Comparison of ENCODE assay signal across 16 cellular contexts in genomic region chr17:81043319-81043724, GRCh38. TPM values are rescaled to one million over a fixed set of nuclear protein-coding genes. Genes with fewer than 3 reads are reported as not detected.
DNase-seq lines count a peak whose midpoint lies in the region; ATAC-seq, FAIRE-seq and TF ChIP-seq lines count a peak whose summit lies in the region.
"Had no signal": no experiment of that assay in that cellular context is flagged by ENCODE, and none has a peak within 500 bp of the region (broad histone marks: within the 10 kb centered on the region; RNA-seq: fewer than 3 reads in every experiment).

No MANE protein-coding gene starts in this region.

- H4K20me1 ChIP-seq in H1 (replicated peaks in 1 of 2; ENCODE audit: control insufficient read depth in 1 of 2, insufficient read depth in 2 of 2, low read length in 2 of 2): peaks cover 2 to 24% of the 10 kb centered on the region in 2 experiments

- no peaks in the 10 kb centered on the region for H3K27me3 ChIP-seq in NT2/D1 (ENCODE audit: insufficient read depth, insufficient read length)
- no peaks in the 10 kb centered on the region for H3K27me3 ChIP-seq in H1 (replicated peaks in 1 of 4; ENCODE audit: control insufficient read depth in 3 of 4, extremely low read depth in 1 of 4, insufficient read depth in 3 of 4, low read length in 3 of 4)
- H3K27me3 ChIP-seq in mesenchymal stem cell (ENCODE audit: control insufficient read depth in 1 of 2, insufficient read depth in 1 of 2, low read length in 2 of 2): no peaks in the 10 kb centered on the region
- no peaks in the 10 kb centered on the region for H3K27me3 ChIP-seq in suprapubic skin
- H3K27me3 ChIP-seq: BE2C, colonic mucosa had no signal

- FAIRE-seq in H1 (lab: Jason Lieb, UNC): no peak

- TF ChIP-seq CTCF in H1 (IDR thresholded peaks at IDR 0.05; ENCODE audit: control extremely low read depth in 1 of 3, insufficient read depth in 1 of 3, low read depth in 1 of 3, low read length in 3 of 3) (no peak), suprapubic skin (IDR thresholded peaks at IDR 0.05) (no peak)

- peak overlapping the region; percentile 70 for H3K9ac ChIP-seq in NT2/D1 (ENCODE audit: insufficient read length, low read depth)
- no peak overlapping the region; a peak in 1 of 7 replicates for H3K9ac ChIP-seq in H1 (replicated peaks in 1 of 4; ENCODE audit: extremely low read depth in 1 of 4, low read depth in 3 of 4, low read length in 3 of 4)
- no peak overlapping the region for H3K9ac ChIP-seq in mesenchymal stem cell (ENCODE audit: low read length)

- CTCF ChIA-PET in H1 (lab: Charles Lee; ENCODE audit: partially characterized antibody): interaction anchor here (0.9 to 15.3 kb wide), 6 partner anchors 18 to 147 kb away, joined by 3 to 103 read pairs (median 8); no protein-coding TSS in a partner anchor

- H3K56ac ChIP-seq in H1 (replicated peaks; ENCODE audit: insufficient read length, low read depth, low read length): no peak overlapping the region

- H2BK120ac ChIP-seq in H1 (replicated peaks; ENCODE audit: low read depth, low read length) (no peak overlapping the region), mesenchymal stem cell (ENCODE audit: low read depth, low read length) (peak overlapping the region; percentile 9)

- DNase-seq in NT2/D1 (ENCODE audit: low read depth, low spot score) (no peak), H1 (ENCODE audit: low read depth in 1 of 2, low spot score in 2 of 2) (no peak), mesenchymal stem cell (no peak), suprapubic skin (ENCODE audit: low spot score in 2 of 2) (no peak), NCI-H774 (lab: John Stamatoyannopoulos, UW) (no peak), AG08396 (ENCODE audit: low spot score) (no peak)
- DNase-seq in effector CD8-positive, alpha-beta T cell (lab: John Stamatoyannopoulos, UW): no peak
- DNase-seq: activated CD4-positive, alpha-beta T cell treated with anti-CD3 and anti-CD28 coated beads for 48 hours; colonic mucosa; DMS79 treated with DMSO at 0.1 percent for 48 hours; immature natural killer cell; naive thymus-derived CD4-positive, alpha-beta T cell; NCI-H1092; T-helper 17 cell had no signal

- H2BK20ac ChIP-seq in H1 (ENCODE audit: low read length): no peak overlapping the region

- H3K23ac ChIP-seq in H1 (ENCODE audit: insufficient read length) (no peak overlapping the region), mesenchymal stem cell (ENCODE audit: low read length in 2 of 2) (no peak overlapping the region)

- TF ChIP-seq RAD21 in H1 (IDR thresholded peaks at IDR 0.05 in 1 of 2, conservative IDR thresholded peaks at IDR 0.05 in 1 of 2; ENCODE audit: low read depth in 2 of 2, low read length in 2 of 2): no peak

- H3K36me3 ChIP-seq in NT2/D1 (ENCODE audit: insufficient read depth, insufficient read length, low read length): peaks cover 46% of the 10 kb centered on the region
- H3K36me3 ChIP-seq in H1 (ENCODE audit: control insufficient read depth in 2 of 4, insufficient read depth in 4 of 4, low read length in 3 of 4): no peaks in the 10 kb centered on the region
- H3K36me3 ChIP-seq in mesenchymal stem cell (ENCODE audit: control insufficient read depth in 1 of 2, insufficient read depth in 2 of 2, low read depth in 1 of 2, low read length in 2 of 2): peaks cover 0 to 35% of the 10 kb centered on the region in 2 experiments
- no peaks in the 10 kb centered on the region for H3K36me3 ChIP-seq in suprapubic skin
- H3K36me3 ChIP-seq: colonic mucosa had no signal

- no peak for ATAC-seq in GM18498 (IDR thresholded peaks at IDR 0.05; ENCODE audit: unreplicated experiment)
- ATAC-seq: naive thymus-derived CD4-positive, alpha-beta T cell; T-helper 17 cell had no signal

- H4K91ac ChIP-seq in H1 (replicated peaks; ENCODE audit: insufficient read length, low read length): no peak overlapping the region
- H4K91ac ChIP-seq in mesenchymal stem cell (ENCODE audit: low read length): peak overlapping the region; percentile 44

- H4K8ac ChIP-seq in H1 (ENCODE audit: extremely low read depth, insufficient read depth, low read length) (no peak overlapping the region; the same call in 1 of the 2 replicates), mesenchymal stem cell (ENCODE audit: low read length) (peak overlapping the region; percentile 50)

- WGBS in H1 (ENCODE audit: extremely low coverage in 1 of 2, insufficient coverage in 1 of 2, insufficient read length in 1 of 2, insufficient replicate concordance in 2 of 2, low coverage in 1 of 2, low lambda C conversion rate in 2 of 2, missing lambda C conversion rate in 1 of 2), 2 experiments: 91% methylated on average over 19 of the region's 19 CpGs; no CpG with 5 or more reads in 1 of the 2 experiments
- 93% methylated on average over 19 of the region's 19 CpGs for WGBS in mesenchymal stem cell
- WGBS in suprapubic skin: 51% methylated on average over 5 of the region's 19 CpGs

- H2AFZ ChIP-seq in H1 (ENCODE audit: low read length) (no peak overlapping the region), mesenchymal stem cell (ENCODE audit: low read depth, low read length) (no peak overlapping the region)

- H3K4ac ChIP-seq in H1 (replicated peaks; ENCODE audit: insufficient read length, low read depth, low read length): no peak overlapping the region
- no peak overlapping the region for H3K4ac ChIP-seq in mesenchymal stem cell (ENCODE audit: low read depth in 1 of 2, low read length in 2 of 2)

- H2BK5ac ChIP-seq in H1 (ENCODE audit: low read depth, low read length) (no peak overlapping the region), mesenchymal stem cell (ENCODE audit: low read depth, low read length, poor library complexity, severe bottlenecking) (peak overlapping the region; percentile 19)

- H3K79me2 ChIP-seq in H1 (ENCODE audit: control insufficient read depth in 1 of 2, insufficient read depth in 2 of 2, low read length in 2 of 2): peaks cover 0 to 34% of the 10 kb centered on the region in 2 experiments; a peak in 2 of 4 replicates

- TF ChIP-seq POLR2A in H1 (IDR thresholded peaks at IDR 0.05; ENCODE audit: control extremely low read depth in 1 of 2, low read depth in 2 of 2, low read length in 2 of 2) (no peak), suprapubic skin (IDR thresholded peaks at IDR 0.05) (no peak)

- 0 out of 2 replicates have a peak overlapping the region, but pooled peaks have one; percentile 6 for H3K18ac ChIP-seq in H1 (ENCODE audit: extremely low read depth, low read length)
- H3K18ac ChIP-seq in mesenchymal stem cell (ENCODE audit: low read depth in 1 of 2, low read length in 2 of 2): peak overlapping the region; percentile 24 to 68

- no peak overlapping the region for H2BK12ac ChIP-seq in H1 (ENCODE audit: low read depth, low read length)
- H2BK12ac ChIP-seq in mesenchymal stem cell (ENCODE audit: low read length in 2 of 2): no peak overlapping the region

- TF ChIP-seq EP300 in H1 (IDR thresholded peaks at IDR 0.05; ENCODE audit: borderline replicate concordance in 1 of 2, low read depth in 2 of 2, low read length in 2 of 2) (no peak), suprapubic skin (IDR thresholded peaks at IDR 0.05) (no peak)

- H3K27ac ChIP-seq in H1 (ENCODE audit: low read depth, low read length) (no peak overlapping the region), mesenchymal stem cell (ENCODE audit: low read length, poor library complexity, severe bottlenecking) (peak overlapping the region; percentile 94), suprapubic skin (peak overlapping the region; percentile 66)
- H3K27ac ChIP-seq: colonic mucosa had no signal

- no peak overlapping the region for H2BK15ac ChIP-seq in H1 (ENCODE audit: low read length)
- H2BK15ac ChIP-seq in mesenchymal stem cell (ENCODE audit: low read depth, poor library complexity, severe bottlenecking): no peak overlapping the region

- H3K9me3 ChIP-seq in NT2/D1 (ENCODE audit: insufficient read depth, low read length): no peaks in the 10 kb centered on the region
- no peaks in the 10 kb centered on the region for H3K9me3 ChIP-seq in H1 (ENCODE audit: insufficient read depth in 2 of 2, low read depth in 1 of 2, low read length in 1 of 2)
- no peaks in the 10 kb centered on the region for H3K9me3 ChIP-seq in mesenchymal stem cell (ENCODE audit: control insufficient read depth, low read length)
- no peaks in the 10 kb centered on the region for H3K9me3 ChIP-seq in suprapubic skin
- H3K9me3 ChIP-seq: BE2C, colonic mucosa had no signal

- H2AK5ac ChIP-seq in H1 (ENCODE audit: low read depth, low read length) (no peak overlapping the region), mesenchymal stem cell (ENCODE audit: low read length, severe bottlenecking) (peak overlapping the region; percentile 58)

- H3K4me1 ChIP-seq in NT2/D1 (ENCODE audit: insufficient read depth, insufficient read length) (peaks cover 57% of the 10 kb centered on the region), H1 (replicated peaks in 1 of 4; ENCODE audit: control insufficient read depth in 3 of 4, insufficient read depth in 4 of 4, low read length in 3 of 4) (peaks cover 0 to 8% (median 3%) of the 10 kb centered on the region in 4 experiments; a peak in 5 of 7 replicates), mesenchymal stem cell (ENCODE audit: control insufficient read depth, insufficient read depth, low read depth, low read length) (peaks cover 87% of the 10 kb centered on the region), suprapubic skin (peaks cover 84% of the 10 kb centered on the region)

- H3K4me2 ChIP-seq in H1 (ENCODE audit: insufficient read depth in 1 of 2, low read depth in 2 of 2, low read length in 2 of 2) (no peak overlapping the region), mesenchymal stem cell (ENCODE audit: low read length, poor library complexity, severe bottlenecking) (peak overlapping the region; percentile 6)

- H3K14ac ChIP-seq in H1 (ENCODE audit: insufficient read length): no peak overlapping the region
- no peak overlapping the region for H3K14ac ChIP-seq in mesenchymal stem cell (ENCODE audit: low read length in 2 of 2)

- no peak overlapping the region for H3K4me3 ChIP-seq in NT2/D1 (ENCODE audit: insufficient read length, low read depth)
- no peak overlapping the region for H3K4me3 ChIP-seq in H1 (ENCODE audit: extremely low read depth in 1 of 4, insufficient read depth in 2 of 4, low read depth in 3 of 4, low read length in 4 of 4)
- no peak overlapping the region for H3K4me3 ChIP-seq in mesenchymal stem cell (ENCODE audit: insufficient read depth in 1 of 2, low read depth in 1 of 2, low read length in 2 of 2)
- H3K4me3 ChIP-seq in suprapubic skin: peak overlapping the region; percentile 8
- H3K4me3 ChIP-seq: colonic mucosa had no signal

- peaks cover 22% of the 10 kb centered on the region for H3K79me1 ChIP-seq in H1 (ENCODE audit: low read depth, low read length)
- peaks cover 2% of the 10 kb centered on the region for H3K79me1 ChIP-seq in mesenchymal stem cell (replicated peaks; ENCODE audit: low read length, poor library complexity, severe bottlenecking)

- H3K23me2 ChIP-seq in H1 (ENCODE audit: low read depth, low read length): no peaks in the 10 kb centered on the region

- no peak overlapping the region for H4K5ac ChIP-seq in H1 (ENCODE audit: insufficient read length, low read depth, low read length)

- POLR2A ChIA-PET in H1 (lab: Charles Lee; ENCODE audit: partially characterized antibody): interaction anchor here (2.0 kb wide), 1 partner anchor 10 kb away, joined by 9 read pairs; no protein-coding TSS in a partner anchor

RNA-seq across cellular contexts. Expression of gene BAIAP2, which starts 8.4 kb away (rescaled TPM):
- total RNA-seq in H1 (2021; fragmentation: NEBNext Ultra II Directional; extraction: Animal tissue kit (Norgen Biotek cat#: 25700)): 18.4 and 22.8 TPM in 2 replicates
- polyA plus RNA-seq in H1 (2011; rRNA removed): 10.0 and 19.8 TPM in 2 replicates
- polyA plus RNA-seq in H1 (2011; cell fraction: cytosol; rRNA removed): 8.2 TPM
- 25.9 TPM for polyA plus RNA-seq in H1 (2011; cell fraction: nucleus; rRNA removed)
- polyA plus RNA-seq in H1 (2012, experiment 1 of 2): 12.1 to 15.1 TPM (median 14.9 TPM) in 4 replicates
- 15.4 TPM for polyA plus RNA-seq in H1 (2012, experiment 2 of 2)
- 12.5 TPM for polyA plus RNA-seq in H1 (2013, experiment 1 of 2)
- polyA plus RNA-seq in H1 (2013, experiment 2 of 2): 11.0 TPM
- polyA minus RNA-seq in H1 (2011; rRNA and poly(A)+ RNA removed): 9.6 and 11.6 TPM in 2 replicates
- 15.8 TPM for polyA minus RNA-seq in H1 (2011; cell fraction: cytosol; rRNA and poly(A)+ RNA removed)
- 25.5 TPM for polyA minus RNA-seq in H1 (2011; cell fraction: nucleus; rRNA and poly(A)+ RNA removed)
- polyA plus RNA-seq in mesenchymal stem cell (2013, experiment 1 of 2): 20.5 TPM
- 20.4 TPM for polyA plus RNA-seq in mesenchymal stem cell (2013, experiment 2 of 2)
- 100 to 1,000 TPM; 214 to 283 (median 260) TPM for total RNA-seq in suprapubic skin

RNA-seq across cellular contexts. Expression of gene CHMP6, which starts 51.7 kb away (rescaled TPM):
- 15.7 and 16.0 TPM in 2 replicates for total RNA-seq in H1 (2021; fragmentation: NEBNext Ultra II Directional; extraction: Animal tissue kit (Norgen Biotek cat#: 25700))
- polyA plus RNA-seq in H1 (2011; rRNA removed): 24.3 and 28.9 TPM in 2 replicates
- 22.9 TPM for polyA plus RNA-seq in H1 (2011; cell fraction: cytosol; rRNA removed)
- 23.5 TPM for polyA plus RNA-seq in H1 (2011; cell fraction: nucleus; rRNA removed)
- 8.5 to 14.9 TPM (median 13.4 TPM) in 4 replicates for polyA plus RNA-seq in H1 (2012, experiment 1 of 2)
- polyA plus RNA-seq in H1 (2012, experiment 2 of 2): 13.4 TPM
- polyA plus RNA-seq in H1 (2013, experiment 1 of 2): 9.5 TPM
- polyA plus RNA-seq in H1 (2013, experiment 2 of 2): 7.9 TPM
- 5.7 and 6.4 TPM in 2 replicates for polyA minus RNA-seq in H1 (2011; rRNA and poly(A)+ RNA removed)
- polyA minus RNA-seq in H1 (2011; cell fraction: cytosol; rRNA and poly(A)+ RNA removed): 7.2 TPM
- polyA minus RNA-seq in H1 (2011; cell fraction: nucleus; rRNA and poly(A)+ RNA removed): 15.6 TPM
- polyA plus RNA-seq in mesenchymal stem cell (2013, experiment 1 of 2): 12.7 TPM
- polyA plus RNA-seq in mesenchymal stem cell (2013, experiment 2 of 2): 12.0 TPM
- total RNA-seq in suprapubic skin: 10 to 100 TPM; 17.5 to 35.6 (median 23.1) TPM
